In the genomic region with DNA sequence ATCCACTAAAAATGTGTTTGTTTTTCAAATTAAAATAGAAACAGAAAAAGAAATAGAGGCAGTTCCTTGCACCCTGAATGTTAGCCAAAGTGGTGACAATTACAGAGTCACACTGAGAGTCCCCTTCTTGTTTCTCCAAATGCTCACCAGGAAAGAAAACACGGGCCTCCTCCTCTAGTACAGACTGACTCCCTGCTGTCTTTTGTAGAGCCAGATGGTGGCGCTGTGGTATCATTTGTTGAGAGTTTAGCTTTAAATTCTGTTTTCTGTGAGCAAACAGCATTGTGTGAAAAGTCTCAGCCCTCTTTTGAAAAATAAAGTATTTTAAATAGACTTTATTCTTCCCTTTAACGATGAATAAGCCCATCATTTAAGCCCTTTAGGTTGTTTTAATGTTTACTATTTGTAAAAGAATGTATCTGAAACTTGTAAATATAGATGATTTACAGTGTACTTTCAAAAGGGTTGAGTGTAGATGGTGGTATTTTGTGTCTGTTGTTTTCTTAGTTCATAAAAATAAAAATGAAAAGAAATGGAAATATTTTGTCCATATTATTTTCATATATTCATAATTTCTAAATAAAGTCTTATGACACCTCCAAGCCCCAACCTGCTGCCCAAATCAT, we compare ENCODE assay signal across 8 cellular contexts. TPM values are rescaled to one million over a fixed set of nuclear protein-coding genes. Genes with fewer than 3 reads are reported as not detected.
A peak's percentile ranks its signal among the peaks of the same experiment; 100 is the strongest.
DNase-seq lines count a peak whose midpoint lies in the region; ATAC-seq, FAIRE-seq and TF ChIP-seq lines count a peak whose summit lies in the region.

No MANE protein-coding gene starts in this region.

- POLR2A ChIA-PET in OCI-LY7 (lab: Charles Lee) (no interaction called here), HepG2 (lab: Yijun Ruan, JAX) (no interaction called here)

- no peak for TF ChIP-seq EP300 in HepG2 (IDR thresholded peaks at IDR 0.05; ENCODE audit: low read depth in 2 of 2, low read length in 2 of 2)
- TF ChIP-seq EP300 in HepG2 (CRISPR knock-in tag; IDR thresholded peaks at IDR 0.05; ENCODE audit: borderline replicate concordance): no peak

- H3K9me2 ChIP-seq in OCI-LY7 (ENCODE audit: insufficient read depth, low read length): no peaks in the 10 kb centered on the region

- H3K9ac ChIP-seq in HepG2 (ENCODE audit: insufficient read depth, low read depth, low read length): no peak overlapping the region

- TF ChIP-seq CTCF in OCI-LY7 (conservative IDR thresholded peaks at IDR 0.05; ENCODE audit: low read length): peak; percentile 97
- TF ChIP-seq CTCF in HepG2 (CRISPR knock-in tag; IDR thresholded peaks at IDR 0.05): peak; percentile 82
- peak; percentile 62 for TF ChIP-seq CTCF in thoracic aorta (IDR thresholded peaks at IDR 0.05)

- H3K4me1 ChIP-seq in OCI-LY7 (ENCODE audit: insufficient read depth, low read length, poor library complexity, severe bottlenecking) (no peaks in the 10 kb centered on the region), HepG2 (ENCODE audit: insufficient read depth, low read length) (no peaks in the 10 kb centered on the region), thoracic aorta (ENCODE audit: control insufficient read depth in 1 of 2, low read depth in 2 of 2) (no peaks in the 10 kb centered on the region)

- peak; percentile 84 for ATAC-seq in GM21515 (IDR thresholded peaks at IDR 0.05; ENCODE audit: unreplicated experiment)
- ATAC-seq in HepG2: peak; percentile 88
- ATAC-seq in thoracic aorta (ENCODE audit: insufficient number of reproducible peaks, low FRiP score, low read depth): no peak

- H3K27me3 ChIP-seq in HepG2 (ENCODE audit: control insufficient read depth in 1 of 2, insufficient read depth in 2 of 2, low read length in 2 of 2) (0 out of 5 replicates have a peak, but pooled peaks cover 0 to 3% of the 10 kb centered on the region in 2 experiments), thoracic aorta (replicated peaks; ENCODE audit: insufficient read depth) (no peaks in the 10 kb centered on the region)

- intact Hi-C loops in OCI-LY7 (cut with micrococcal nuclease; ENCODE audit: unreplicated experiment) (loop anchor here (2.0 to 10.0 kb wide), 3 partner anchors 335 to 803 kb away; no protein-coding TSS in a partner anchor), HepG2 (cut with micrococcal nuclease; ENCODE audit: unreplicated experiment) (loop anchor here (1.0 to 2.0 kb wide), 4 partner anchors 81 to 599 kb away; no protein-coding TSS in a partner anchor)

- CTCF ChIA-PET in OCI-LY7 (lab: Charles Lee; ENCODE audit: unreplicated experiment) (no interaction called here), HepG2 (lab: Yijun Ruan, JAX; ENCODE audit: low intra/inter-chr PET ratio, low total read pairs) (interaction anchor here (1.7 to 2.7 kb wide), 3 partner anchors 335 to 599 kb away, joined by 10 to 18 read pairs (median 15); no protein-coding TSS in a partner anchor)

- H3K4me2 ChIP-seq in OCI-LY7 (ENCODE audit: low read length) (no peak overlapping the region), HepG2 (ENCODE audit: low read depth, low read length) (no peak overlapping the region)

- peak; percentile 42 for FAIRE-seq in HepG2 (lab: Jason Lieb, UNC)

- TF ChIP-seq POLR2A in HepG2 (IDR thresholded peaks at IDR 0.05; ENCODE audit: insufficient read depth in 1 of 2, low read depth in 2 of 2, low read length in 2 of 2): no peak

- no peak overlapping the region for H3K4me3 ChIP-seq in OCI-LY7 (ENCODE audit: low read depth, low read length, poor library complexity, severe bottlenecking)
- H3K4me3 ChIP-seq in HepG2 (replicated peaks in 1 of 3; ENCODE audit: insufficient read depth in 1 of 3, low read depth in 2 of 3, low read length in 3 of 3): no peak overlapping the region
- no peak overlapping the region for H3K4me3 ChIP-seq in thoracic aorta

- H3K36me3 ChIP-seq in OCI-LY7 (ENCODE audit: insufficient read depth, low read length) (no peaks in the 10 kb centered on the region), HepG2 (replicated peaks in 1 of 2; ENCODE audit: control insufficient read depth in 1 of 2, insufficient read depth in 2 of 2, low read length in 2 of 2) (no peaks in the 10 kb centered on the region), thoracic aorta (no peaks in the 10 kb centered on the region)

- DNase-seq in SIG-M5 treated with dmso at 0.1 percent for 504 hours (lab: John Stamatoyannopoulos, UW; ENCODE audit: unreplicated experiment): peak; percentile 59
- DNase-seq in SIG-M5 (lab: John Stamatoyannopoulos, UW): no peak
- DNase-seq in HPDE6-E6E7 (ENCODE audit: extremely low spot score): peak; percentile 39
- DNase-seq in OCI-LY7 (ENCODE audit: low spot score): peak; percentile 56
- peak; percentile 66 for DNase-seq in cerebellar cortex (ENCODE audit: low spot score)
- peak; percentile 50 for DNase-seq in HepG2 (ENCODE audit: low spot score)
- DNase-seq in thoracic aorta (ENCODE audit: low spot score): no peak

- no peak overlapping the region for H2AFZ ChIP-seq in OCI-LY7 (ENCODE audit: low read length)
- no peak overlapping the region for H2AFZ ChIP-seq in HepG2 (ENCODE audit: low read length)

- H3K9me3 ChIP-seq in OCI-LY7 (ENCODE audit: low read length) (no peaks in the 10 kb centered on the region), HepG2 (ENCODE audit: low read length) (no peaks in the 10 kb centered on the region), thoracic aorta (no peaks in the 10 kb centered on the region)

- TF ChIP-seq RAD21 in HepG2 (CRISPR knock-in tag; IDR thresholded peaks at IDR 0.05): peak; percentile 59; the same call in 1 of the 2 replicates

- in situ Hi-C loops in HepG2 (cut with HindIII; ENCODE audit: extremely low pct_ligation_motif_present, low pct_unique_long_range_greater_than_20kb): loop anchor here (5.0 to 25.0 kb wide), 3 partner anchors 471 to 796 kb away; no protein-coding TSS in a partner anchor

- H4K20me1 ChIP-seq in OCI-LY7 (ENCODE audit: insufficient read depth, low read length) (no peaks in the 10 kb centered on the region), HepG2 (ENCODE audit: insufficient read depth, low read length) (no peaks in the 10 kb centered on the region)

- no peak overlapping the region for H3K27ac ChIP-seq in OCI-LY7 (ENCODE audit: low read depth, low read length, poor library complexity, severe bottlenecking)
- H3K27ac ChIP-seq in HepG2 (ENCODE audit: extremely low read length, insufficient read depth, low read length): no peak overlapping the region
- no peak overlapping the region for H3K27ac ChIP-seq in thoracic aorta

- H3K79me2 ChIP-seq in OCI-LY7 (ENCODE audit: insufficient read depth, low read depth, low read length) (no peaks in the 10 kb centered on the region), HepG2 (ENCODE audit: insufficient read depth, low read length) (no peaks in the 10 kb centered on the region)

- WGBS in HepG2 (ENCODE audit: low lambda C conversion rate): 0% methylated on average over 3 of the region's 3 CpGs

- BruUV-seq in OCI-LY7 (replicated peaks; lab: Mats Ljungman, UMichigan): no TSS peak
- no TSS peak for BruUV-seq in HepG2 (replicated peaks; lab: Mats Ljungman, UMichigan)

TF ChIP-seq in HepG2, 621 proteins besides CTCF, POLR2A, EP300 and RAD21:
- TF ChIP-seq MTA1 (CRISPR knock-in tag; IDR thresholded peaks at IDR 0.05; ENCODE audit: borderline replicate concordance) (no peak), SMAD9 (CRISPR knock-in tag; IDR thresholded peaks at IDR 0.05) (no peak), SMC3 (IDR thresholded peaks at IDR 0.05; ENCODE audit: low read length) (peak; percentile 57; the same call in 1 of the 2 replicates), STAG1 (CRISPR knock-in tag; IDR thresholded peaks at IDR 0.05) (peak; percentile 91)

RNA-seq across cellular contexts. Expression of a gene that starts 36.9 kb away (rescaled TPM):
- total RNA-seq in OCI-LY7 (2014; rRNA removed; shearing (Covaris generic)): not detected in 2 replicates
- total RNA-seq in OCI-LY7 (2022): not detected in 2 replicates
- not detected in 2 replicates for total RNA-seq in HepG2 (2016; rRNA removed; fragmentation: Illumina TruSeq; extraction: Trizol)
- not detected in 2 replicates for total RNA-seq in HepG2 (2016; cell fraction: cytosol; rRNA removed; fragmentation: Illumina TruSeq; extraction: Trizol; ENCODE audit: low read depth)
- not detected in 2 replicates for total RNA-seq in HepG2 (2016; cell fraction: insoluble cytoplasmic fraction; rRNA removed; fragmentation: Illumina TruSeq; extraction: Trizol)
- total RNA-seq in HepG2 (2016; cell fraction: membrane; rRNA removed; fragmentation: Illumina TruSeq; extraction: Trizol): not detected in 2 replicates
- total RNA-seq in HepG2 (2016; cell fraction: nucleus; rRNA removed; fragmentation: Illumina TruSeq; extraction: Trizol): not detected in 2 replicates
- polyA plus RNA-seq in HepG2 (2011; rRNA removed): not detected in 2 replicates
- not detected in 2 replicates for polyA plus RNA-seq in HepG2 (2011; cell fraction: cytosol; rRNA removed)
- not detected in 2 replicates for polyA plus RNA-seq in HepG2 (2011; cell fraction: nucleus; rRNA removed)
- polyA plus RNA-seq in HepG2 (2012): not detected in 2 replicates
- polyA plus RNA-seq in HepG2 (2016; cell fraction: cytosol; fragmentation: Illumina TruSeq; extraction: Trizol; ENCODE audit: low read depth): not detected in 2 replicates
- polyA plus RNA-seq in HepG2 (2016; cell fraction: insoluble cytoplasmic fraction; fragmentation: Illumina TruSeq; extraction: Trizol; ENCODE audit: low read depth): not detected in 2 replicates
- polyA plus RNA-seq in HepG2 (2016; cell fraction: membrane; fragmentation: Illumina TruSeq; extraction: Trizol; ENCODE audit: low read depth): not detected in 2 replicates
- polyA plus RNA-seq in HepG2 (2016; cell fraction: nucleus; fragmentation: Illumina TruSeq; extraction: Trizol; ENCODE audit: insufficient read depth, low read depth): not detected in 2 replicates
- polyA minus RNA-seq in HepG2 (2011; rRNA and poly(A)+ RNA removed; ENCODE audit: low replicate concordance): not detected in 2 replicates
- not detected in 2 replicates for polyA minus RNA-seq in HepG2 (2011; cell fraction: cytosol; rRNA and poly(A)+ RNA removed)
- polyA minus RNA-seq in HepG2 (2011; cell fraction: nucleus; rRNA and poly(A)+ RNA removed): not detected in 2 replicates
- total RNA-seq in thoracic aorta: not detected

Comparison
In these comparisons a context has a peak if more than half of its experiments do, and no peak if none do; other contexts are left out.
1. DNase-seq: peak in SIG-M5 treated with dmso at 0.1 percent for 504 hours (single experiment), HPDE6-E6E7 (single experiment), OCI-LY7 (single experiment), cerebellar cortex (single experiment) and HepG2 (single experiment); none in SIG-M5 (single experiment) and thoracic aorta (single experiment).
2. Peak in every context shown above with its lines, with median percentiles within 50 percentile points of each other: CTCF ChIP-seq.